Comparison of ENCODE assay signal across 21 cellular contexts in genomic region chr13:41386206-41386605, GRCh38.
"Had no signal": no experiment of that assay in that cellular context is flagged by ENCODE, and none has a peak within 500 bp of the region (broad histone marks: within the 10 kb centered on the region; RNA-seq: fewer than 3 reads in every experiment).

No MANE protein-coding gene starts in this region.

- H3K4me3 ChIP-seq: body of pancreas, cardiac muscle cell, prostate gland, right atrium auricular region, spleen, thyroid gland had no signal

- DNase-seq: activated CD4-positive, alpha-beta T cell treated with anti-CD3 and anti-CD28 coated beads, Interleukin-2, amount 10 ng/mL, durations not matched to agents 7 days and 5 days; activated CD8-positive, alpha-beta T cell treated with anti-CD3 and anti-CD28 coated beads, Interleukin-2, amount 10 ng/mL, durations not matched to agents 7 days and 5 days; activated gamma-delta T cell; activated naive CD4-positive, alpha-beta T cell treated with anti-CD3 and anti-CD28 coated beads, Interleukin-2, amount 50 U/mL, for 16 hours; activated naive CD8-positive, alpha-beta T cell treated with anti-CD3 and anti-CD28 coated beads, Interleukin-2, amount 50 U/mL, for 24 hours; body of pancreas; dermis blood vessel endothelial cell; effector CD8-positive, alpha-beta T cell; erythroblast; hypothalamus; midbrain; natural killer cell; spleen; stimulated activated CD4-positive, alpha-beta T cell treated with anti-CD3 and anti-CD28 coated beads, Interleukin-4, amount 100 ng/mL, for 24 hours; stimulated activated naive CD8-positive, alpha-beta T cell treated with anti-CD3 and anti-CD28 coated beads, Interleukin-15, Interleukin-2, amounts not matched to agents 100 U/mL and 50 U/mL, for 24 hours; thyroid gland had no signal

- H3K36me3 ChIP-seq: cardiac muscle cell, prostate gland, right atrium auricular region, spleen, thyroid gland had no signal

- H3K4me1 ChIP-seq: prostate gland, spleen, thyroid gland had no signal

- H3K27ac ChIP-seq: body of pancreas, cardiac muscle cell, prostate gland, right atrium auricular region, spleen, thyroid gland, VCaP had no signal

- H3K27me3 ChIP-seq: body of pancreas, cardiac muscle cell, right atrium auricular region, spleen, thyroid gland had no signal

- ATAC-seq: activated CD4-positive, CD25-positive, alpha-beta regulatory T cell treated with anti-CD3 and anti-CD28 coated beads, Interleukin-2, amount 50 U/mL, for 24 hours; activated CD8-positive, alpha-beta T cell treated with anti-CD3 and anti-CD28 coated beads, Interleukin-2, amount 10 ng/mL, durations not matched to agents 7 days and 5 days; activated naive CD8-positive, alpha-beta T cell treated with anti-CD3 and anti-CD28 coated beads, Interleukin-2, amount 50 U/mL, for 24 hours; body of pancreas; natural killer cell; stimulated activated naive CD8-positive, alpha-beta T cell treated with anti-CD3 and anti-CD28 coated beads, Interleukin-15, Interleukin-2, amounts not matched to agents 100 U/mL and 50 U/mL, for 24 hours had no signal

- H3K9me3 ChIP-seq: body of pancreas, prostate gland, right atrium auricular region, spleen, thyroid gland had no signal
